In the genomic region with DNA sequence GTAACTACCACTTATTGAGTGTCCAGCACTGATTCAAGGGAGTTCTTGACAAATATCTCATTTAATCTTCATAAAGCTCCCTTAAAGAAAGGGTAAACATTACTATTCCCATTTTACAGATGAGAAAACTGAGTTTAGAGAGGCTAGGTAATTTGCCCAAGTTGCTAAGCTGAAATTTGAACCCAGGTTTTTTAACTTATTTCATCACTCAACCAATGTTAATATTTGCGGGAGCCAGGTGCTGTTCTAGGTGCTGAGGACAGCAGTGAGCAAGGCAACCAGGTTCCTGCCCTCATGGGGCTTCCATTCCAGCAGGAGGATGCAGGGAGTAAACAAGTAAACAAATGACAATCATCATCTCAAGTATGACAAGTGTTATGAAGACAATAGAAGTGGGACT, we compare ENCODE assay signal across 35 cellular contexts.
DNase-seq lines count a peak whose midpoint lies in the region; ATAC-seq, FAIRE-seq and TF ChIP-seq lines count a peak whose summit lies in the region.
"Had no signal": no experiment of that assay in that cellular context is flagged by ENCODE, and none has a peak within 500 bp of the region (broad histone marks: within the 10 kb centered on the region; RNA-seq: fewer than 3 reads in every experiment).

No MANE protein-coding gene starts in this region.

- TF ChIP-seq RAD21 in Ishikawa (IDR thresholded peaks at IDR 0.05; ENCODE audit: low read depth) (no peak), K562 (CRISPR knock-in tag; conservative IDR thresholded peaks at IDR 0.05 in 1 of 2, IDR thresholded peaks at IDR 0.05 in 1 of 2) (no peak), SK-N-SH (IDR thresholded peaks at IDR 0.05; ENCODE audit: low read length) (no peak)

- H4K20me1 ChIP-seq in K562 (replicated peaks; ENCODE audit: control insufficient read depth, insufficient read depth, low read length) (no peaks in the 10 kb centered on the region), SK-N-SH (ENCODE audit: insufficient read depth) (no peaks in the 10 kb centered on the region)
- H4K20me1 ChIP-seq: BLaER1; BLaER1 treated with 17β-estradiol and CSF1 and Interleukin-3, amounts not matched to agents 10 nM and 100 nM had no signal

- no peak for FAIRE-seq in K562 (lab: Jason Lieb, UNC)
- FAIRE-seq: A204.1, A549, D721Med had no signal

- no peaks in the 10 kb centered on the region for H3K9me2 ChIP-seq in SK-N-SH

- intact Hi-C loops in K562 (cut with micrococcal nuclease) (no loop called here), spleen (cut with DNase I; ENCODE audit: low total_unique reads) (no loop called here)

- TF ChIP-seq POLR2A in K562 (conservative IDR thresholded peaks at IDR 0.05) (no peak), spleen (IDR thresholded peaks at IDR 0.05) (no peak)

- 7% methylated on average over 1 of the region's 1 CpG for WGBS in K562 (ENCODE audit: insufficient coverage, low coverage, missing lambda C conversion rate)
- 50 to 100% (median 96%) methylated on average over 1 of the region's 1 CpG for WGBS in spleen, 5 donors
- 53% methylated on average over 1 of the region's 1 CpG for WGBS in SK-N-SH (ENCODE audit: low lambda C conversion rate)

- POLR2A ChIA-PET in AG04450 (lab: Yijun Ruan, JAX) = no interaction called here
- POLR2A ChIA-PET in K562 (lab: Yijun Ruan, JAX) = no interaction called here
- POLR2A ChIA-PET in SK-N-SH (lab: Yijun Ruan, JAX) = no interaction called here

- in situ Hi-C loops in K562 (cut with MboI) = no loop called here

- H3K27ac ChIP-seq in AG04450 (ENCODE audit: low read depth, low read length) (peak overlapping the region; percentile 11), K562 (ENCODE audit: extremely low read depth, low read depth, low read length) (no peak overlapping the region), spleen (no peak overlapping the region), SK-N-SH (ENCODE audit: low read depth in 2 of 2, low read length in 1 of 2) (no peak overlapping the region)
- H3K27ac ChIP-seq: 22Rv1; A549; BLaER1; BLaER1 treated with 17β-estradiol and CSF1 and Interleukin-3, amounts not matched to agents 10 nM and 100 nM; C4-2B had no signal

- no peak for TF ChIP-seq EP300 in Ishikawa (IDR thresholded peaks at IDR 0.05; ENCODE audit: borderline replicate concordance)
- no peak for TF ChIP-seq EP300 in K562 (IDR thresholded peaks at IDR 0.05; ENCODE audit: low read length)
- no peak for TF ChIP-seq EP300 in SK-N-SH (IDR thresholded peaks at IDR 0.05; ENCODE audit: borderline replicate concordance in 1 of 2, low read depth in 1 of 2, low read length in 1 of 2)

- H3K4me3 ChIP-seq in AG04450 (ENCODE audit: low read depth, low read length) (no peak overlapping the region), K562 (no peak overlapping the region), spleen (no peak overlapping the region), SK-N-SH (ENCODE audit: low read depth in 2 of 2, low read length in 1 of 2) (no peak overlapping the region)
- H3K4me3 ChIP-seq: A549; BLaER1; BLaER1 treated with 17β-estradiol and CSF1 and Interleukin-3, amounts not matched to agents 10 nM and 100 nM had no signal

- H3K4me2 ChIP-seq in K562 (ENCODE audit: insufficient read depth, low read length) (no peak overlapping the region), SK-N-SH (no peak overlapping the region)
- H3K4me2 ChIP-seq: A549; BLaER1; BLaER1 treated with 17β-estradiol and CSF1 and Interleukin-3, amounts not matched to agents 10 nM and 100 nM had no signal

- H3K9me1 ChIP-seq in K562 (ENCODE audit: control insufficient read depth, insufficient read depth, low read length) = no peaks in the 10 kb centered on the region

- H2AFZ ChIP-seq in K562 (ENCODE audit: low read depth, low read length) = no peak overlapping the region
- no peak overlapping the region for H2AFZ ChIP-seq in SK-N-SH (ENCODE audit: low read depth)

- H3K9me3 ChIP-seq in AG04450 (ENCODE audit: control insufficient read depth, insufficient read depth, low read length) (no peaks in the 10 kb centered on the region), K562 (replicated peaks; ENCODE audit: control insufficient read depth, insufficient read depth, low read depth, low read length) (no peaks in the 10 kb centered on the region), spleen (peaks cover 0 to 3% (median 0%) of the 10 kb centered on the region in 8 donors), SK-N-SH (no peaks in the 10 kb centered on the region)
- H3K9me3 ChIP-seq: A549, BE2C, BLaER1, Caco-2 had no signal

- no peak for ATAC-seq in K562
- no peak for ATAC-seq in GM21367 (IDR thresholded peaks at IDR 0.05; ENCODE audit: unreplicated experiment)
- no peak for ATAC-seq in HG02759 (IDR thresholded peaks at IDR 0.05; ENCODE audit: unreplicated experiment)
- ATAC-seq: A549; CD8-positive, alpha-beta T cell had no signal

- TF ChIP-seq CTCF in AG04450 (IDR thresholded peaks at IDR 0.05; ENCODE audit: low read depth, low read length) (no peak), K562 (IDR thresholded peaks at IDR 0.05 in 2 of 3, conservative IDR thresholded peaks at IDR 0.05 in 1 of 3; ENCODE audit: insufficient read depth in 2 of 3, low read depth in 1 of 3, low read length in 3 of 3) (no peak), spleen (IDR thresholded peaks at IDR 0.05 in 8 of 11, conservative IDR thresholded peaks at IDR 0.05 in 3 of 11) (no peak), SK-N-SH (IDR thresholded peaks at IDR 0.05) (no peak)

- no peak overlapping the region for H3K9ac ChIP-seq in K562 (ENCODE audit: insufficient read depth in 1 of 2, low read depth in 2 of 2, low read length in 2 of 2)
- H3K9ac ChIP-seq in SK-N-SH = no peak overlapping the region
- H3K9ac ChIP-seq: BLaER1; BLaER1 treated with 17β-estradiol and CSF1 and Interleukin-3, amounts not matched to agents 10 nM and 100 nM had no signal

- CTCF ChIA-PET in AG04450 (lab: Charles Lee) = no interaction called here
- CTCF ChIA-PET in K562 (lab: Yijun Ruan, JAX; ENCODE audit: low intra/inter-chr PET ratio) = no interaction called here
- CTCF ChIA-PET in SK-N-SH (lab: Yijun Ruan, JAX) = interaction anchor here (0.6 kb wide), 1 partner anchor 215 kb away, joined by 3 read pairs; no protein-coding TSS in a partner anchor

- H3K27me3 ChIP-seq in AG04450 (ENCODE audit: control insufficient read depth, insufficient read depth, low read length) = peaks cover 6% of the 10 kb centered on the region
- peaks cover 6 to 15% of the 10 kb centered on the region in 2 experiments; a peak in 4 of 5 replicates for H3K27me3 ChIP-seq in K562 (ENCODE audit: control insufficient read depth in 2 of 2, insufficient read depth in 2 of 2, low read length in 2 of 2)
- H3K27me3 ChIP-seq in spleen (replicated peaks in 1 of 7) = peaks cover 0 to 7% (median 0%) of the 10 kb centered on the region in 7 donors
- no peaks in the 10 kb centered on the region for H3K27me3 ChIP-seq in SK-N-SH (ENCODE audit: insufficient read depth)
- H3K27me3 ChIP-seq: BE2C; BLaER1; BLaER1 treated with 17β-estradiol and CSF1 and Interleukin-3, amounts not matched to agents 10 nM and 100 nM had no signal

- DNase-seq in AG04450 (ENCODE audit: low read depth, low spot score) = no peak
- no peak for DNase-seq in K562 (ENCODE audit: extremely low read depth in 1 of 4, low spot score in 3 of 4)
- DNase-seq in spleen = peak; percentile 19
- no peak for DNase-seq in SK-N-SH
- no peak for DNase-seq in stimulated activated CD4-positive, alpha-beta T cell treated with anti-CD3 and anti-CD28 coated beads, Interleukin-4, amount 100 ng/mL, for 4 hours
- DNase-seq: 8988T; ACHN; AML-193; BE2C; C1 segment of cervical spinal cord; Caco-2; Calu3; CD4-positive, alpha-beta memory T cell; CD4-positive, alpha-beta T cell; CD4-positive, CD25-positive, alpha-beta regulatory T cell; CD8-positive, alpha-beta memory T cell; CD8-positive, alpha-beta T cell; COR-L47; DMS 273 treated with DMSO at 0.1 percent for 48 hours; DMS153; DMS53; DMS79; DMS79 treated with DMSO at 0.1 percent for 48 hours; DND-41; EL had no signal

- H3K4me1 ChIP-seq in K562 (replicated peaks in 1 of 2; ENCODE audit: control insufficient read depth in 2 of 2, insufficient read depth in 2 of 2, low read length in 2 of 2) = no peaks in the 10 kb centered on the region
- no peaks in the 10 kb centered on the region for H3K4me1 ChIP-seq in spleen
- no peaks in the 10 kb centered on the region for H3K4me1 ChIP-seq in SK-N-SH (ENCODE audit: control insufficient read depth in 1 of 2, insufficient read depth in 2 of 2, low read depth in 1 of 2, low read length in 1 of 2)
- H3K4me1 ChIP-seq: A549, BE2C, BLaER1, Caco-2 had no signal

- no peaks in the 10 kb centered on the region for H3K79me2 ChIP-seq in K562 (ENCODE audit: control insufficient read depth, insufficient read depth, low read length)
- no peaks in the 10 kb centered on the region for H3K79me2 ChIP-seq in SK-N-SH (ENCODE audit: insufficient read depth)

- H3K36me3 ChIP-seq in K562 (ENCODE audit: control insufficient read depth, insufficient read depth, low read length) = no peaks in the 10 kb centered on the region
- no peaks in the 10 kb centered on the region for H3K36me3 ChIP-seq in spleen
- H3K36me3 ChIP-seq in SK-N-SH (replicated peaks in 1 of 2; ENCODE audit: control insufficient read depth in 1 of 2, insufficient read depth in 2 of 2, low read length in 1 of 2) = no peaks in the 10 kb centered on the region
- H3K36me3 ChIP-seq: BE2C; BLaER1; BLaER1 treated with 17β-estradiol and CSF1 and Interleukin-3, amounts not matched to agents 10 nM and 100 nM had no signal

- no TSS peak for BruUV-seq in K562 (replicated peaks; lab: Mats Ljungman, UMichigan)

- no peaks in the 10 kb centered on the region for H3F3A ChIP-seq in SK-N-SH (replicated peaks; ENCODE audit: insufficient read depth)

TF ChIP-seq in Ishikawa, 13 proteins besides CTCF, POLR2A, EP300 and RAD21 (continues in another document):
- no peak for TF ChIP-seq CEBPB (IDR thresholded peaks at IDR 0.05)

TF ChIP-seq in K562, 482 proteins besides CTCF, POLR2A, EP300 and RAD21 (continues in another document):
- TF ChIP-seq ADNP (tag; IDR thresholded peaks at IDR 0.05) = peak; percentile 64; the same call in 1 of the 2 replicates
- peak; percentile 29; the same call in 1 of the 2 replicates for TF ChIP-seq BCOR (IDR thresholded peaks at IDR 0.05)
- TF ChIP-seq BRD9 (IDR thresholded peaks at IDR 0.05; ENCODE audit: low read depth, partially characterized antibody) = no peak
- peak; percentile 66 for TF ChIP-seq CHD4 (IDR thresholded peaks at IDR 0.05; ENCODE audit: insufficient read depth, insufficient replicate concordance, low read depth, low read length, poor library complexity, severe bottlenecking)
- TF ChIP-seq RBM25 (IDR thresholded peaks at IDR 0.05; ENCODE audit: low read depth, low read length, severe bottlenecking) = peak; percentile 60
- peak; percentile 51 for TF ChIP-seq ZNF316 (IDR thresholded peaks at IDR 0.05)

TF ChIP-seq in SK-N-SH, 30 proteins besides CTCF, POLR2A, EP300 and RAD21:
- TF ChIP-seq TCF12 (IDR thresholded peaks at IDR 0.05) (no peak), GABPA (IDR thresholded peaks at IDR 0.05; ENCODE audit: low read depth) (no peak), FOXM1 (IDR thresholded peaks at IDR 0.05; ENCODE audit: low read depth) (no peak), MXI1 (IDR thresholded peaks at IDR 0.05; ENCODE audit: low read depth, low read length) (no peak), FOSL2 (IDR thresholded peaks at IDR 0.05; ENCODE audit: borderline replicate concordance, low read depth) (no peak), JUND (IDR thresholded peaks at IDR 0.05) (no peak)
TF ChIP-seq in SK-N-SH: peak in this region for 0.
